Comparison of ENCODE assay signal across 33 cellular contexts in genomic region chr1:25864434-25864833, GRCh38. TPM values are rescaled to one million over a fixed set of nuclear protein-coding genes. Genes with fewer than 3 reads are reported as not detected.
"Had no signal": no experiment of that assay in that cellular context is flagged by ENCODE, and none has a peak within 500 bp of the region (broad histone marks: within the 10 kb centered on the region; RNA-seq: fewer than 3 reads in every experiment).

No MANE protein-coding gene starts in this region.

- H3K4me3 ChIP-seq: ascending aorta, Peyer's patch, SJSA1 had no signal

- H3K36me3 Mint-ChIP-seq: activated naive CD4-positive, alpha-beta T cell treated with anti-CD3 and anti-CD28 coated beads, Interleukin-2, amount 50 U/mL, for 24 hours; T-cell had no signal

- H3K27ac Mint-ChIP-seq: activated CD4-positive, alpha-beta T cell treated with anti-CD3 and anti-CD28 coated beads, Interleukin-2, amount 10 ng/mL, durations not matched to agents 7 days and 5 days; activated CD8-positive, alpha-beta T cell treated with anti-CD3 and anti-CD28 coated beads, Interleukin-2, amount 10 ng/mL, durations not matched to agents 7 days and 5 days; activated naive CD4-positive, alpha-beta T cell treated with anti-CD3 and anti-CD28 coated beads, Interleukin-2, amount 50 U/mL, for 24 hours; activated naive CD8-positive, alpha-beta T cell treated with anti-CD3 and anti-CD28 coated beads, Interleukin-2, amount 10 ng/mL, durations not matched to agents 7 days and 5 days; activated T-cell treated with anti-CD3 and anti-CD28 coated beads, Interleukin-2, amount 50 U/mL, for 24 hours; activated T-helper 2 cell treated with anti-CD3 and anti-CD28 coated beads, Interferon-gamma antibody, Interleukin-2, Interleukin-4, amounts not matched to agents 10 μg/mL and 5 μg/mL and 100 μg/mL, durations not matched to agents 14 hours and 24 hours and 36 hours; T-cell had no signal

- DNase-seq: activated CD4-positive, alpha-beta T cell treated with anti-CD3 and anti-CD28 coated beads, Interleukin-2, amount 10 ng/mL, durations not matched to agents 7 days and 5 days; activated CD4-positive, alpha-beta T cell treated with anti-CD3 and anti-CD28 coated beads, Interleukin-2, amount 50 U/mL, for 48 hours; activated CD8-positive, alpha-beta T cell treated with anti-CD3 and anti-CD28 coated beads, Interleukin-2, amount 10 ng/mL, durations not matched to agents 7 days and 5 days; activated gamma-delta T cell; activated naive CD4-positive, alpha-beta T cell treated with Interleukin-2 at 50 U/mL for 16 hours; activated naive CD8-positive, alpha-beta T cell treated with anti-CD3 and anti-CD28 coated beads, Interleukin-2, amount 10 ng/mL, durations not matched to agents 7 days and 5 days; activated T-cell treated with anti-CD3 and anti-CD28 coated beads, Interleukin-2, amount 50 U/mL, for 24 hours; amygdala; MM.1S; MV-4-11; NCI-H1092; NCI-H1436 treated with DMSO at 0.1 percent for 48 hours; NCI-H1694 treated with DMSO at 0.1 percent for 48 hours; NCI-H2081; NCI-H2171 treated with DMSO at 0.1 percent for 48 hours; NCI-H226; NCI-H446 treated with DMSO at 0.1 percent for 48 hours; NCI-H524; PC-3; Peyer's patch; RPMI8226; SHP77 treated with DMSO at 0.1 percent for 48 hours; T-cell; T-helper 2 cell; T-helper 9 cell; WERI-Rb-1 had no signal

- H3K9me3 ChIP-seq: ascending aorta, Peyer's patch, SJSA1 had no signal

- H3K4me1 ChIP-seq: ascending aorta had no signal

- H3K9me3 Mint-ChIP-seq: activated CD4-positive, alpha-beta T cell treated with anti-CD3 and anti-CD28 coated beads, Interleukin-2, amount 10 ng/mL, durations not matched to agents 7 days and 5 days; activated naive CD4-positive, alpha-beta T cell treated with anti-CD3 and anti-CD28 coated beads, Interleukin-2, amount 50 U/mL, for 24 hours; activated naive CD8-positive, alpha-beta T cell treated with anti-CD3 and anti-CD28 coated beads, Interleukin-2, amount 10 ng/mL, durations not matched to agents 7 days and 5 days; activated T-cell treated with anti-CD3 and anti-CD28 coated beads, Interleukin-2, amount 50 U/mL, for 24 hours; activated T-helper 2 cell treated with anti-CD3 and anti-CD28 coated beads, Interferon-gamma antibody, Interleukin-2, Interleukin-4, amounts not matched to agents 10 μg/mL and 5 μg/mL and 100 μg/mL, durations not matched to agents 14 hours and 24 hours and 36 hours; T-cell had no signal

- H3K4me3 Mint-ChIP-seq: activated CD4-positive, alpha-beta T cell treated with anti-CD3 and anti-CD28 coated beads, Interleukin-2, amount 10 ng/mL, durations not matched to agents 7 days and 5 days; activated CD8-positive, alpha-beta T cell treated with anti-CD3 and anti-CD28 coated beads, Interleukin-2, amount 10 ng/mL, durations not matched to agents 7 days and 5 days; activated naive CD4-positive, alpha-beta T cell treated with anti-CD3 and anti-CD28 coated beads, Interleukin-2, amount 50 U/mL, for 24 hours; activated naive CD8-positive, alpha-beta T cell treated with anti-CD3 and anti-CD28 coated beads, Interleukin-2, amount 10 ng/mL, durations not matched to agents 7 days and 5 days; activated T-cell treated with anti-CD3 and anti-CD28 coated beads, Interleukin-2, amount 50 U/mL, for 24 hours; T-cell had no signal

- H3K27ac ChIP-seq: ascending aorta, KMS-11, Peyer's patch, SJSA1, WERI-Rb-1 had no signal

- H3K36me3 ChIP-seq: SJSA1 had no signal

- H3K27me3 Mint-ChIP-seq: activated CD4-positive, alpha-beta T cell treated with anti-CD3 and anti-CD28 coated beads, Interleukin-2, amount 10 ng/mL, durations not matched to agents 7 days and 5 days; activated naive CD4-positive, alpha-beta T cell treated with anti-CD3 and anti-CD28 coated beads, Interleukin-2, amount 50 U/mL, for 24 hours; activated naive CD8-positive, alpha-beta T cell treated with anti-CD3 and anti-CD28 coated beads, Interleukin-2, amount 10 ng/mL, durations not matched to agents 7 days and 5 days; activated T-cell treated with anti-CD3 and anti-CD28 coated beads, Interleukin-2, amount 50 U/mL, for 24 hours; T-cell had no signal

- ATAC-seq: activated CD8-positive, alpha-beta T cell treated with anti-CD3 and anti-CD28 coated beads, Interleukin-2, amount 10 ng/mL, durations not matched to agents 7 days and 5 days; PC-3; SK-N-SH treated with all-trans-retinoic acid at 6 μM for 48 hours; T-cell had no signal

RNA-seq across cellular contexts. Expression of gene AUNIP, which starts 5.2 kb away (rescaled TPM):
- total RNA-seq: ascending aorta, cardiac septum had no signal
